26 cellular contexts compared by ENCODE assay signal in the genomic region with DNA sequence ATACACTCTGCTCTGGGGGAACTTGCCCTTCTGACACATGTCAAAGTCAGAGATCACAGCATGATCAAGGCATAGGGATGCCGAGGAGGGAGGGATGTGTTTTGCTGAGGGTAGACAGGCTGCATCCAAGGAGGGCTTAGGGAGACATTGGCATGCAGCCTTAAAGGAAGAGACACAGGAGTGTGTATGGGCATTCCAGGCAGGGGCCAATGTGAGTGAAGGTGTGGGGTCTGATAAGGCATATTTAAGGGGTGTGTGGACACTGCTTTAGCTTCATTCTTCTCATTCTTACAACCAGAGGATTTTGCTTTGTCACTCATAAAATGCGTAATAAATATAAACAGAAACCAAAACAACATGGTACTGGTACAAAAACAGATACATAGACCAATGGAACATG.
DNase-seq lines count a peak whose midpoint lies in the region; ATAC-seq and TF ChIP-seq lines count a peak whose summit lies in the region.
"Had no signal": no experiment of that assay in that cellular context is flagged by ENCODE, and none has a peak within 500 bp of the region (broad histone marks: within the 10 kb centered on the region; RNA-seq: fewer than 3 reads in every experiment).

No MANE protein-coding gene starts in this region.

- peak overlapping the region; percentile 60 for H2BK5ac ChIP-seq in IMR-90 (ENCODE audit: low read depth, low read length, poor library complexity, severe bottlenecking)

- H2AK5ac ChIP-seq in IMR-90 (ENCODE audit: low read depth, low read length) = peak overlapping the region; percentile 95

- H4K5ac ChIP-seq in IMR-90 (ENCODE audit: low read depth, low read length) = peak overlapping the region; percentile 59

- WGBS in IMR-90 (ENCODE audit: extremely low coverage in 2 of 2, insufficient read length in 1 of 2), 2 experiments = 60% methylated on average over 1 of the region's 2 CpGs; no CpG with 5 or more reads in 1 of the 2 experiments

- no peaks in the 10 kb centered on the region for H3K36me3 Mint-ChIP-seq in activated naive CD4-positive, alpha-beta T cell treated with anti-CD3 and anti-CD28 coated beads, Interleukin-2, amount 10 ng/mL, durations not matched to agents 7 days and 5 days
- H3K36me3 Mint-ChIP-seq in T-helper 2 cell treated with Interferon-gamma antibody and Interleukin-4, amounts not matched to agents 5 μg/mL and 100 μg/mL, for 36 hours (ENCODE audit: low read depth) = no peaks in the 10 kb centered on the region
- H3K36me3 Mint-ChIP-seq: stimulated activated effector memory CD8-positive, alpha-beta T cell treated with anti-CD3 and anti-CD28 coated beads, Interleukin-12 subunit alpha, Interleukin-12 subunit beta, amount 100 ng/mL, for 72 hours had no signal

- intact Hi-C loops in IMR-90 (cut with micrococcal nuclease) = no loop called here

- peaks cover 7% of the 10 kb centered on the region; the same call in 1 of the 2 replicates for H3K9me1 ChIP-seq in IMR-90 (ENCODE audit: insufficient read depth, low read length)

- peak overlapping the region; percentile 43 to 49; a peak in 3 of 4 replicates for H4K8ac ChIP-seq in IMR-90 (ENCODE audit: low read depth in 2 of 2, low read length in 2 of 2)

- no peaks in the 10 kb centered on the region for H4K20me1 ChIP-seq in IMR-90 (ENCODE audit: insufficient read depth, low read length)

- H3K18ac ChIP-seq in IMR-90 (ENCODE audit: low read depth, low read length) = peak overlapping the region; percentile 82

- CTCF ChIA-PET in activated naive CD4-positive, alpha-beta T cell treated with anti-CD3 and anti-CD28 coated beads, Interleukin-2, amount 10 ng/mL, durations not matched to agents 7 days and 5 days (lab: Charles Lee) = interaction anchor here (0.9 to 2.1 kb wide), 3 partner anchors 192 to 299 kb away, joined by 3 to 9 read pairs (median 5); no protein-coding TSS in a partner anchor
- CTCF ChIA-PET in IMR-90 (lab: Yijun Ruan, JAX) = interaction anchor here (0.6 to 2.8 kb wide), 3 partner anchors 15 to 318 kb away, joined by 3 to 18 read pairs (median 3); no protein-coding TSS in a partner anchor

- in situ Hi-C loops in IMR-90 (cut with MboI; ENCODE audit: low sequenced_read_pairs) = loop anchor here (10.0 kb wide), 1 partner anchor 266 kb away; no protein-coding TSS in a partner anchor

- H3K4me3 ChIP-seq in IMR-90 (ENCODE audit: insufficient read depth, low read depth, low read length) = no peak overlapping the region
- H3K4me3 ChIP-seq: dorsolateral prefrontal cortex, SJCRH30 had no signal

- H3K27me3 ChIP-seq in IMR-90 (ENCODE audit: control insufficient read depth, insufficient read depth, low read length) = no peaks in the 10 kb centered on the region
- H3K27me3 ChIP-seq: dorsolateral prefrontal cortex, neutrophil, SJCRH30 had no signal

- H3K4me3 Mint-ChIP-seq in activated naive CD4-positive, alpha-beta T cell treated with anti-CD3 and anti-CD28 coated beads, Interleukin-2, amount 10 ng/mL, durations not matched to agents 7 days and 5 days = no peak overlapping the region
- H3K4me3 Mint-ChIP-seq in T-helper 2 cell treated with Interferon-gamma antibody and Interleukin-4, amounts not matched to agents 5 μg/mL and 100 μg/mL, for 36 hours = no peak overlapping the region
- H3K4me3 Mint-ChIP-seq in stimulated activated naive CD8-positive, alpha-beta T cell treated with anti-CD3 and anti-CD28 coated beads, Interleukin-15, amount 100 ng/mL, for 72 hours = no peak overlapping the region
- H3K4me3 Mint-ChIP-seq: activated CD4-positive, alpha-beta T cell treated with anti-CD3 and anti-CD28 coated beads for 36 hours; activated T-cell treated with anti-CD3 and anti-CD28 coated beads, Interleukin-2, amount 50 U/mL, for 24 hours; central memory CD8-positive, alpha-beta T cell; stimulated activated effector memory CD8-positive, alpha-beta T cell treated with anti-CD3 and anti-CD28 coated beads, Interleukin-12 subunit alpha, Interleukin-12 subunit beta, amount 100 ng/mL, for 72 hours had no signal

- no peaks in the 10 kb centered on the region for H3K9me3 ChIP-seq in IMR-90 (ENCODE audit: control insufficient read depth, insufficient read depth, low read length)
- H3K9me3 ChIP-seq: neutrophil, SJCRH30 had no signal

- peak overlapping the region; percentile 21; the same call in 1 of the 2 replicates for H3K23ac ChIP-seq in IMR-90 (ENCODE audit: low read depth, low read length)

- no peak overlapping the region for H2AK9ac ChIP-seq in IMR-90 (replicated peaks; ENCODE audit: low read depth, low read length, poor library complexity)

- POLR2A ChIA-PET in IMR-90 (lab: Charles Lee; ENCODE audit: unreplicated experiment) = no interaction called here

- peak overlapping the region; percentile 82 for H2BK15ac ChIP-seq in IMR-90 (ENCODE audit: low read depth, low read length)

- H3K79me1 ChIP-seq in IMR-90 (ENCODE audit: low read depth in 1 of 2, low read length in 2 of 2) = no peaks in the 10 kb centered on the region

- H3K4me2 ChIP-seq in IMR-90 (ENCODE audit: low read depth, low read length) = no peak overlapping the region

- H4K91ac ChIP-seq in IMR-90 (ENCODE audit: insufficient read depth, low read depth, low read length) = peak overlapping the region; percentile 85

- H2AFZ ChIP-seq in IMR-90 (replicated peaks; ENCODE audit: low read length, poor library complexity) = no peak overlapping the region

- TF ChIP-seq RAD21 in IMR-90 (IDR thresholded peaks at IDR 0.05; ENCODE audit: low read length) = no peak

- H3K27me3 Mint-ChIP-seq in activated naive CD4-positive, alpha-beta T cell treated with anti-CD3 and anti-CD28 coated beads, Interleukin-2, amount 10 ng/mL, durations not matched to agents 7 days and 5 days = no peaks in the 10 kb centered on the region
- H3K27me3 Mint-ChIP-seq in T-helper 2 cell treated with Interferon-gamma antibody and Interleukin-4, amounts not matched to agents 5 μg/mL and 100 μg/mL, for 36 hours (ENCODE audit: low read depth) = no peaks in the 10 kb centered on the region
- no peaks in the 10 kb centered on the region for H3K27me3 Mint-ChIP-seq in stimulated activated naive CD8-positive, alpha-beta T cell treated with anti-CD3 and anti-CD28 coated beads, Interleukin-15, amount 100 ng/mL, for 72 hours
- H3K27me3 Mint-ChIP-seq: activated CD4-positive, alpha-beta T cell treated with anti-CD3 and anti-CD28 coated beads for 36 hours; activated T-cell treated with anti-CD3 and anti-CD28 coated beads, Interleukin-2, amount 50 U/mL, for 24 hours; central memory CD8-positive, alpha-beta T cell had no signal

- H2BK120ac ChIP-seq in IMR-90 (ENCODE audit: low read depth, low read length) = peak overlapping the region; percentile 86

- DNase-seq in activated naive CD4-positive, alpha-beta T cell treated with anti-CD3 and anti-CD28 coated beads, Interleukin-2, amount 10 ng/mL, durations not matched to agents 7 days and 5 days = no peak
- DNase-seq in activated naive CD4-positive, alpha-beta T cell treated with Interleukin-2 at 50 U/mL for 16 hours = no peak
- DNase-seq in IMR-90 (no peak), substantia nigra (lab: John Stamatoyannopoulos, UW) (no peak)
- no peak for DNase-seq in stimulated activated CD4-positive, alpha-beta T cell treated with anti-CD3 and anti-CD28 coated beads, Interleukin-4, amount 100 ng/mL, for 24 hours
- no peak for DNase-seq in T-helper 2 cell treated with Interferon-gamma antibody and Interleukin-4, amounts not matched to agents 5 μg/mL and 100 μg/mL, for 36 hours (ENCODE audit: low spot score)
- no peak for DNase-seq in stimulated activated naive CD8-positive, alpha-beta T cell treated with anti-CD3 and anti-CD28 coated beads, Interleukin-15, amount 100 ng/mL, for 72 hours
- DNase-seq: 8988T; activated CD4-positive, alpha-beta T cell treated with anti-CD3 and anti-CD28 coated beads for 36 hours; activated T-cell treated with anti-CD3 and anti-CD28 coated beads, Interleukin-2, amount 50 U/mL, for 24 hours; AML-193; anterior cingulate cortex; DMS79; dorsolateral prefrontal cortex; GF-D8; glutamatergic neuron; Karpas-422; mammary epithelial cell; NCI-H510A treated with DMSO at 0.1 percent for 48 hours; SJCRH30; small intestine; T-helper 1 cell had no signal

- dilution Hi-C loops in IMR-90 (cut with HindIII; ENCODE audit: low sequenced_read_pairs, unreplicated experiment) = no loop called here

- no peak overlapping the region for H3K9ac ChIP-seq in IMR-90 (ENCODE audit: low read depth, low read length)

- peaks cover 12% of the 10 kb centered on the region for H3K4me1 ChIP-seq in IMR-90 (ENCODE audit: control insufficient read depth, insufficient read depth, low read length)

- H3K27ac ChIP-seq in IMR-90 (ENCODE audit: insufficient read depth, low read length) (peak overlapping the region; percentile 50; the same call in 1 of the 2 replicates), substantia nigra (ENCODE audit: low read depth, low read length, poor library complexity, severe bottlenecking) (peak overlapping the region; percentile 23)
- H3K27ac ChIP-seq: neutrophil, SJCRH30 had no signal

- no TSS peak for BruUV-seq in IMR-90 (replicated peaks; lab: Mats Ljungman, UMichigan)

- peak overlapping the region; percentile 71 for H3K27ac Mint-ChIP-seq in activated naive CD4-positive, alpha-beta T cell treated with anti-CD3 and anti-CD28 coated beads, Interleukin-2, amount 10 ng/mL, durations not matched to agents 7 days and 5 days
- H3K27ac Mint-ChIP-seq in T-helper 2 cell treated with Interferon-gamma antibody and Interleukin-4, amounts not matched to agents 5 μg/mL and 100 μg/mL, for 36 hours = no peak overlapping the region
- H3K27ac Mint-ChIP-seq in stimulated activated naive CD8-positive, alpha-beta T cell treated with anti-CD3 and anti-CD28 coated beads, Interleukin-15, amount 100 ng/mL, for 72 hours = no peak overlapping the region
- H3K27ac Mint-ChIP-seq: activated CD4-positive, alpha-beta T cell treated with anti-CD3 and anti-CD28 coated beads for 36 hours; activated T-cell treated with anti-CD3 and anti-CD28 coated beads, Interleukin-2, amount 50 U/mL, for 24 hours; stimulated activated effector memory CD8-positive, alpha-beta T cell treated with anti-CD3 and anti-CD28 coated beads, Interleukin-12 subunit alpha, Interleukin-12 subunit beta, amount 100 ng/mL, for 72 hours had no signal

- no peaks in the 10 kb centered on the region; the same call in 1 of the 2 replicates for H3K36me3 ChIP-seq in IMR-90 (ENCODE audit: control insufficient read depth, insufficient read depth, low read length)
- H3K36me3 ChIP-seq: neutrophil, SJCRH30 had no signal

- H3K4ac ChIP-seq in IMR-90 (ENCODE audit: low read depth, low read length) = peak overlapping the region; percentile 81

- H2BK20ac ChIP-seq in IMR-90 (ENCODE audit: low read depth, low read length) = peak overlapping the region; percentile 75

- peak overlapping the region; percentile 59 for H3K14ac ChIP-seq in IMR-90 (replicated peaks; ENCODE audit: low read depth, low read length)

- ATAC-seq in IMR-90 (ENCODE audit: low read depth) (no peak), esophagus mucosa (peak; percentile 8)
- ATAC-seq in stimulated activated naive CD8-positive, alpha-beta T cell treated with anti-CD3 and anti-CD28 coated beads, Interleukin-15, amount 100 ng/mL, for 72 hours = no peak
- ATAC-seq: activated CD4-positive, alpha-beta T cell treated with anti-CD3 and anti-CD28 coated beads for 36 hours; stimulated activated effector memory CD8-positive, alpha-beta T cell treated with anti-CD3 and anti-CD28 coated beads, Interleukin-12 subunit alpha, Interleukin-12 subunit beta, amount 100 ng/mL, for 72 hours had no signal

- TF ChIP-seq POLR2A in IMR-90 (IDR thresholded peaks at IDR 0.05; ENCODE audit: low read depth, low read length) = no peak

- H3K9me3 Mint-ChIP-seq in activated naive CD4-positive, alpha-beta T cell treated with anti-CD3 and anti-CD28 coated beads, Interleukin-2, amount 10 ng/mL, durations not matched to agents 7 days and 5 days = no peaks in the 10 kb centered on the region
- no peaks in the 10 kb centered on the region for H3K9me3 Mint-ChIP-seq in T-helper 2 cell treated with Interferon-gamma antibody and Interleukin-4, amounts not matched to agents 5 μg/mL and 100 μg/mL, for 36 hours
- H3K9me3 Mint-ChIP-seq in stimulated activated naive CD8-positive, alpha-beta T cell treated with anti-CD3 and anti-CD28 coated beads, Interleukin-15, amount 100 ng/mL, for 72 hours = no peaks in the 10 kb centered on the region
- H3K9me3 Mint-ChIP-seq: activated T-cell treated with anti-CD3 and anti-CD28 coated beads, Interleukin-2, amount 50 U/mL, for 24 hours; central memory CD8-positive, alpha-beta T cell; stimulated activated effector memory CD8-positive, alpha-beta T cell treated with anti-CD3 and anti-CD28 coated beads, Interleukin-12 subunit alpha, Interleukin-12 subunit beta, amount 100 ng/mL, for 72 hours had no signal

- 0 out of 2 replicates have a peak overlapping the region, but pooled peaks have one; percentile 7 for H3K56ac ChIP-seq in IMR-90 (ENCODE audit: extremely low read depth, insufficient read depth, low read length)

- no peak for TF ChIP-seq CTCF in IMR-90 (conservative IDR thresholded peaks at IDR 0.05; ENCODE audit: low read depth, low read length)

- peaks cover 2% of the 10 kb centered on the region for H3K4me1 Mint-ChIP-seq in activated naive CD4-positive, alpha-beta T cell treated with anti-CD3 and anti-CD28 coated beads, Interleukin-2, amount 10 ng/mL, durations not matched to agents 7 days and 5 days
- no peaks in the 10 kb centered on the region for H3K4me1 Mint-ChIP-seq in T-helper 2 cell treated with Interferon-gamma antibody and Interleukin-4, amounts not matched to agents 5 μg/mL and 100 μg/mL, for 36 hours (ENCODE audit: low read depth)
- no peaks in the 10 kb centered on the region for H3K4me1 Mint-ChIP-seq in stimulated activated naive CD8-positive, alpha-beta T cell treated with anti-CD3 and anti-CD28 coated beads, Interleukin-15, amount 100 ng/mL, for 72 hours
- H3K4me1 Mint-ChIP-seq: central memory CD8-positive, alpha-beta T cell; stimulated activated effector memory CD8-positive, alpha-beta T cell treated with anti-CD3 and anti-CD28 coated beads, Interleukin-12 subunit alpha, Interleukin-12 subunit beta, amount 100 ng/mL, for 72 hours had no signal
